Comparison of ENCODE assay signal across 10 cellular contexts in the genomic region with DNA sequence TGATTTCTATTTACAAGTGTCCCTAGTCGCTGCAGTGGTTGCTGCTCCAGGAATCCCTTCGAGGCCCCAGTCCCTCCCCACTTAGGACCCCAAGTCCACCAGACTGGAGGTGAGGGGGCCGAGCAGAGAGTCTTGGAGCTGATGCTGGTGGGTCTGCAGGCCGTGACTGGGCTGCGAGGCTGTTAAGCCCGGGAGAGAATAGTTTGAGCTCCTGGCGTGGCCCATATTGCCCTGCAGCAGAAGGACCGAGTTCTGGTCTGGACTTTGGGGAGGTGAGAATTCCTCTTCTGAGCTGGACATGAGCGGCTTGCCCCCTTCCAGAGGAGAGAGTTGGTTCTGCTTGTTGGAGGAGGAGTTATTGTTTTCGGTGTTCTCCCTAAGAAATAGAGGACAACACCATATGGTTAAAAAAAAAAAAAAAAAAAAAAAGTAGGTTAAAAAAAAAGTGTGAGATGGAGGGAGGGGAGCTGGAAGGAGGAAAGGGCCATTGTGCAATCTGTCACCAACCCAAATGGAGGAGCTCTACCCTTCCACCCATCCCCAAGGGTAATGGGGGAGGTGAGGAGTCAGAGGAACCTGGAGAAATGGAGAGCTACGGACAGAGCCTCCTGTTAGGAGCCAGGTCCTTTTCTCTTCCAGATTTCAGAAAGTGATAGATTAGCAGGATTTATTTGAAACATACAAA. TPM values are rescaled to one million over a fixed set of nuclear protein-coding genes. Genes with fewer than 3 reads are reported as not detected.
DNase-seq lines count a peak whose midpoint lies in the region; ATAC-seq, FAIRE-seq and TF ChIP-seq lines count a peak whose summit lies in the region.
"Had no signal": no experiment of that assay in that cellular context is flagged by ENCODE, and none has a peak within 500 bp of the region (broad histone marks: within the 10 kb centered on the region; RNA-seq: fewer than 3 reads in every experiment).

No MANE protein-coding gene starts in this region.

- FAIRE-seq in bronchial epithelial cell (lab: Jason Lieb, UNC): no peak

- H3K27ac ChIP-seq in GM23338 (ENCODE audit: low read depth): no peak overlapping the region
- H3K27ac ChIP-seq in osteoblast (ENCODE audit: low read depth, low read length): peak overlapping the region; percentile 70
- no peak overlapping the region for H3K27ac ChIP-seq in sigmoid colon

- no peaks in the 10 kb centered on the region for H3K9me2 ChIP-seq in GM23338 (ENCODE audit: insufficient read depth)

- no peaks in the 10 kb centered on the region; the same call in 2 of the 3 replicates for H3K36me3 Mint-ChIP-seq in GM23338 (ENCODE audit: low read depth)

- H3K4me1 Mint-ChIP-seq in GM23338: peaks cover 67% of the 10 kb centered on the region

- TF ChIP-seq CTCF in GM23338 (conservative IDR thresholded peaks at IDR 0.05; ENCODE audit: low read depth in 2 of 2) (no peak), bronchial epithelial cell (IDR thresholded peaks at IDR 0.05; ENCODE audit: insufficient read depth, low read length, severe bottlenecking) (no peak), osteoblast (IDR thresholded peaks at IDR 0.05; ENCODE audit: extremely low read depth, low read depth, low read length) (no peak), sigmoid colon (IDR thresholded peaks at IDR 0.05) (no peak)

- peaks cover 100% of the 10 kb centered on the region for H3K27me3 ChIP-seq in GM23338 (ENCODE audit: insufficient read depth)
- H3K27me3 ChIP-seq in bronchial epithelial cell (ENCODE audit: control insufficient read depth, insufficient read depth, low read length): no peaks in the 10 kb centered on the region
- no peaks in the 10 kb centered on the region for H3K27me3 ChIP-seq in osteoblast (ENCODE audit: insufficient read depth, low read length)
- peaks cover 91 to 100% (median 99%) of the 10 kb centered on the region in 3 donors for H3K27me3 ChIP-seq in sigmoid colon

- TF ChIP-seq EP300 in sigmoid colon (IDR thresholded peaks at IDR 0.05): no peak

- no peak overlapping the region for H3K27ac Mint-ChIP-seq in GM23338
- H3K27ac Mint-ChIP-seq: activated CD8-positive, alpha-beta T cell treated with anti-CD3 and anti-CD28 coated beads for 36 hours had no signal

- H3K79me2 ChIP-seq in GM23338 (replicated peaks; ENCODE audit: insufficient read depth) (no peaks in the 10 kb centered on the region), osteoblast (ENCODE audit: insufficient read depth, low read length) (peaks cover 78% of the 10 kb centered on the region)

- no peak overlapping the region for H2AFZ ChIP-seq in GM23338
- H2AFZ ChIP-seq in osteoblast (ENCODE audit: low read length): peak overlapping the region; percentile 37

- H3K4me2 ChIP-seq in GM23338 (peak overlapping the region; percentile 80), osteoblast (ENCODE audit: insufficient read depth, low read length) (peak overlapping the region; percentile 99)

- DNase-seq in GM23338 (ENCODE audit: low spot score) (peak; percentile 78), NCI-H1694 (lab: John Stamatoyannopoulos, UW) (peak; percentile 60), bronchial epithelial cell (ENCODE audit: low read depth) (peak; percentile 46), osteoblast (ENCODE audit: insufficient read length, low spot score, missing footprints) (no peak), sigmoid colon (no peak)
- no peak for DNase-seq in activated naive CD4-positive, alpha-beta T cell (lab: John Stamatoyannopoulos, UW)
- DNase-seq: activated CD8-positive, alpha-beta T cell treated with anti-CD3 and anti-CD28 coated beads for 36 hours; stimulated activated naive CD8-positive, alpha-beta T cell treated with anti-CD3 and anti-CD28 coated beads, Interleukin-15, Interleukin-2, amounts not matched to agents 100 U/mL and 50 U/mL, for 24 hours had no signal

- 0 out of 2 replicates have a peak, but pooled peaks cover 27% of the 10 kb centered on the region for H3F3A ChIP-seq in GM23338 (replicated peaks; ENCODE audit: low read depth)

- no peak for TF ChIP-seq POLR2A in sigmoid colon (IDR thresholded peaks at IDR 0.05)

- H3K4me3 Mint-ChIP-seq in GM23338: peak overlapping the region; percentile 65

- peaks cover 3% of the 10 kb centered on the region; the same call in 1 of the 3 replicates for H3K9me3 Mint-ChIP-seq in GM23338
- H3K9me3 Mint-ChIP-seq: activated CD8-positive, alpha-beta T cell treated with anti-CD3 and anti-CD28 coated beads for 36 hours had no signal

- H3K4me3 ChIP-seq in GM23338 (peak overlapping the region; percentile 64), bronchial epithelial cell (ENCODE audit: low read depth, low read length) (peak overlapping the region; percentile 87), osteoblast (ENCODE audit: insufficient read depth, low read length) (peak overlapping the region; percentile 92), sigmoid colon (no peak overlapping the region)

- H3K36me3 ChIP-seq in GM23338 (ENCODE audit: insufficient read depth) (no peaks in the 10 kb centered on the region), bronchial epithelial cell (ENCODE audit: control insufficient read depth, insufficient read depth, low read length) (peaks cover 2% of the 10 kb centered on the region), osteoblast (ENCODE audit: insufficient read depth, low read length) (peaks cover 8% of the 10 kb centered on the region), sigmoid colon (no peaks in the 10 kb centered on the region)

- H3K9me3 ChIP-seq in osteoblast (ENCODE audit: low read depth, low read length) (no peaks in the 10 kb centered on the region), sigmoid colon (no peaks in the 10 kb centered on the region)

- H3K4me1 ChIP-seq in GM23338 (ENCODE audit: insufficient read depth) (peaks cover 75% of the 10 kb centered on the region), osteoblast (ENCODE audit: insufficient read depth, low read length) (peaks cover 44% of the 10 kb centered on the region), sigmoid colon (peaks cover 0 to 52% (median 50%) of the 10 kb centered on the region in 4 donors)

- 15 to 25% methylated on average over 11 of the region's 11 CpGs for WGBS in sigmoid colon, 2 donors

- intact Hi-C loops in sigmoid colon (cut with DNase I): no loop called here

- H3K27me3 Mint-ChIP-seq in GM23338 (ENCODE audit: insufficient read depth, low read depth, poor library complexity): peaks cover 99% of the 10 kb centered on the region

- H4K20me1 ChIP-seq in GM23338 (replicated peaks; ENCODE audit: insufficient read depth): peaks cover 13% of the 10 kb centered on the region
- peaks cover 3% of the 10 kb centered on the region for H4K20me1 ChIP-seq in osteoblast (ENCODE audit: insufficient read depth, low read length)

- ATAC-seq in GM23338: no peak
- no peak for ATAC-seq in GM18873 (IDR thresholded peaks at IDR 0.05; ENCODE audit: low FRiP score, unreplicated experiment)
- ATAC-seq in GM19455 (IDR thresholded peaks at IDR 0.05; ENCODE audit: unreplicated experiment): no peak
- ATAC-seq: activated CD8-positive, alpha-beta T cell treated with anti-CD3 and anti-CD28 coated beads for 36 hours; stimulated activated naive CD8-positive, alpha-beta T cell treated with anti-CD3 and anti-CD28 coated beads, Interleukin-15, Interleukin-2, amounts not matched to agents 100 U/mL and 50 U/mL, for 24 hours had no signal

TF ChIP-seq in GM23338, 12 proteins besides CTCF, POLR2A, EP300 and RAD21:
- TF ChIP-seq ZNF331 (CRISPR knock-in tag; IDR thresholded peaks at IDR 0.05; ENCODE audit: low read depth): no peak
- TF ChIP-seq EZH2phosphoT487 (IDR thresholded peaks at IDR 0.05; ENCODE audit: unreplicated experiment): peak; percentile 46

RNA-seq across cellular contexts. Expression of a gene that starts 2.9 kb away (rescaled TPM):
- total RNA-seq in GM23338 (2014; rRNA removed; shearing (Covaris generic)): 0.35 and 0.78 TPM in 2 replicates
- polyA plus RNA-seq in GM23338 (2016; fragmentation: Nextera tagmentation; extraction: Ambion mirVana) (0.66 and 0.71 TPM in 2 replicates), sigmoid colon (under 1 TPM in 1 of 3 donors, not detected in 2; 0.01 TPM)
- total RNA-seq in bronchial epithelial cell (5.3 and 6.5 TPM in 2 replicates), osteoblast (18.1 and 21.5 TPM in 2 replicates), sigmoid colon (under 1 TPM in 1 of 4 donors, not detected in 3; 0.71 TPM)
- total RNA-seq: activated CD8-positive, alpha-beta T cell treated with anti-CD3 and anti-CD28 coated beads for 36 hours had no signal

Comparison
In these comparisons a context has a peak if more than half of its experiments do, and no peak if none do; other contexts are left out.
1. DNase-seq: peak in GM23338 (single experiment), NCI-H1694 (single experiment) and bronchial epithelial cell (single experiment); none in osteoblast (single experiment), sigmoid colon (single experiment) and activated naive CD4-positive, alpha-beta T cell (0 of 4).
2. H3K4me3 ChIP-seq: peak in GM23338 (single experiment), bronchial epithelial cell (single experiment) and osteoblast (single experiment); none in sigmoid colon (0 of 4).